Comparison of ENCODE assay signal across 15 cellular contexts in the genomic region with DNA sequence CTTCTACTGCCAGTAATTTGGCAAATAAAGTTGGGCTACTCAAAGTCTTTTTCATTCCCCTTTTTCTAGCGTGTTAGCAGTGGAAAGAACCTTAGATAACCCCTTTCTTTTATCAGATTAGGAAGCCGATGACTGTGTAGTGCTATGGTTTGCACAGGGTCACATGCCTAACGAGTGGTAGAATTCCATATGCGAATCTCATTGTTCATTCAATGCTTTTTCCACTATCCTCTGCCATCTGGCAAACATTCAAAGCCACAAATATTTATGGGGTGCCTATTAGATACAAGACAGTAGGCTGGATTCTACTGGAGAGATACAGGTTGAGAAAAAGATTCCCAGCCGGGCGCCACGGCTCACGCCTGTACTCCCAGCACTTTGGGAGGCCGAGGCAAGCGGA. TPM values are rescaled to one million over a fixed set of nuclear protein-coding genes. Genes with fewer than 3 reads are reported as not detected.
DNase-seq lines count a peak whose midpoint lies in the region; ATAC-seq and TF ChIP-seq lines count a peak whose summit lies in the region.
"Had no signal": no experiment of that assay in that cellular context is flagged by ENCODE, and none has a peak within 500 bp of the region (broad histone marks: within the 10 kb centered on the region; RNA-seq: fewer than 3 reads in every experiment).

No MANE protein-coding gene starts in this region.

- H3K4me3 Mint-ChIP-seq in stimulated activated naive CD8-positive, alpha-beta T cell treated with anti-CD3 and anti-CD28 coated beads, Interleukin-15, amount 100 ng/mL, for 72 hours, result no peak overlapping the region
- H3K4me3 Mint-ChIP-seq: activated naive CD4-positive, alpha-beta T cell treated with anti-CD3 and anti-CD28 coated beads, Interleukin-2, amount 10 ng/mL, durations not matched to agents 7 days and 5 days; nephron had no signal

- TF ChIP-seq POLR2A in breast epithelium (IDR thresholded peaks at IDR 0.05), result no peak

- H3K9me3 Mint-ChIP-seq in stimulated activated naive CD8-positive, alpha-beta T cell treated with anti-CD3 and anti-CD28 coated beads, Interleukin-15, amount 100 ng/mL, for 72 hours, result peaks cover 0 to 7% of the 10 kb centered on the region in 2 donors
- H3K9me3 Mint-ChIP-seq: activated naive CD4-positive, alpha-beta T cell treated with anti-CD3 and anti-CD28 coated beads, Interleukin-2, amount 10 ng/mL, durations not matched to agents 7 days and 5 days; nephron had no signal

- no peak overlapping the region for H3K27ac Mint-ChIP-seq in stimulated activated naive CD8-positive, alpha-beta T cell treated with anti-CD3 and anti-CD28 coated beads, Interleukin-15, amount 100 ng/mL, for 72 hours
- H3K27ac Mint-ChIP-seq: activated naive CD4-positive, alpha-beta T cell treated with anti-CD3 and anti-CD28 coated beads, Interleukin-2, amount 10 ng/mL, durations not matched to agents 7 days and 5 days; nephron had no signal

- TF ChIP-seq CTCF in mammary epithelial cell (conservative IDR thresholded peaks at IDR 0.05 in 1 of 2, IDR thresholded peaks at IDR 0.05 in 1 of 2; ENCODE audit: extremely low read depth in 1 of 2, insufficient read depth in 1 of 2, low read depth in 1 of 2, low read length in 2 of 2) (no peak), breast epithelium (IDR thresholded peaks at IDR 0.05) (no peak), SK-N-SH (IDR thresholded peaks at IDR 0.05) (no peak)

- H3K4me2 ChIP-seq in mammary epithelial cell (ENCODE audit: insufficient read depth, low read depth, low read length), result no peak overlapping the region
- H3K4me2 ChIP-seq in SK-N-SH, result no peak overlapping the region

- CTCF ChIA-PET in mammary epithelial cell (lab: Charles Lee; ENCODE audit: low non-redundant PET), result no interaction called here
- CTCF ChIA-PET in SK-N-SH (lab: Yijun Ruan, JAX), result interaction anchor here (1.2 to 1.7 kb wide), 2 partner anchors 36 to 50 kb away, joined by 4 to 5 read pairs; no protein-coding TSS in a partner anchor

- intact Hi-C loops in mammary epithelial cell (cut with micrococcal nuclease) (no loop called here), breast epithelium (cut with DNase I; ENCODE audit: low total_unique reads) (no loop called here), aorta (cut with DNase I) (no loop called here)

- H3K36me3 ChIP-seq in mammary epithelial cell (ENCODE audit: insufficient read depth, low read length) (no peaks in the 10 kb centered on the region), breast epithelium (no peaks in the 10 kb centered on the region), SK-N-SH (replicated peaks in 1 of 2; ENCODE audit: control insufficient read depth in 1 of 2, insufficient read depth in 2 of 2, low read length in 1 of 2) (no peaks in the 10 kb centered on the region), aorta (ENCODE audit: control insufficient read depth in 1 of 2, insufficient read depth in 2 of 2, low read length in 1 of 2) (no peaks in the 10 kb centered on the region)
- H3K36me3 ChIP-seq: thyroid gland had no signal

- no peaks in the 10 kb centered on the region for H3K4me1 Mint-ChIP-seq in stimulated activated naive CD8-positive, alpha-beta T cell treated with anti-CD3 and anti-CD28 coated beads, Interleukin-15, amount 100 ng/mL, for 72 hours
- H3K4me1 Mint-ChIP-seq: activated naive CD4-positive, alpha-beta T cell treated with anti-CD3 and anti-CD28 coated beads, Interleukin-2, amount 10 ng/mL, durations not matched to agents 7 days and 5 days; nephron had no signal

- no peaks in the 10 kb centered on the region for H3K79me2 ChIP-seq in mammary epithelial cell (ENCODE audit: insufficient read depth, low read length)
- H3K79me2 ChIP-seq in SK-N-SH (ENCODE audit: insufficient read depth), result no peaks in the 10 kb centered on the region

- POLR2A ChIA-PET in SK-N-SH (lab: Yijun Ruan, JAX), result interaction anchor here (1.4 kb wide), 1 partner anchor 15 kb away, joined by 3 read pairs; no protein-coding TSS in a partner anchor

- peaks cover 30% of the 10 kb centered on the region for H3K27me3 Mint-ChIP-seq in stimulated activated naive CD8-positive, alpha-beta T cell treated with anti-CD3 and anti-CD28 coated beads, Interleukin-15, amount 100 ng/mL, for 72 hours

- H3F3A ChIP-seq in SK-N-SH (replicated peaks; ENCODE audit: insufficient read depth), result peaks cover 15% of the 10 kb centered on the region

- no TSS peak for BruUV-seq in mammary epithelial cell (replicated peaks; lab: Mats Ljungman, UMichigan)

- TF ChIP-seq RAD21 in SK-N-SH (IDR thresholded peaks at IDR 0.05; ENCODE audit: low read length), result no peak

- no peaks in the 10 kb centered on the region for H3K9me2 ChIP-seq in SK-N-SH

- H3K27ac ChIP-seq in mammary epithelial cell (ENCODE audit: insufficient read depth, low read depth, low read length), result no peak overlapping the region
- peak overlapping the region in 1 of 2 donors; percentile 10 for H3K27ac ChIP-seq in breast epithelium
- peak overlapping the region; percentile 61 to 75; a peak in 3 of 4 replicates for H3K27ac ChIP-seq in SK-N-SH (ENCODE audit: low read depth in 2 of 2, low read length in 1 of 2)
- H3K27ac ChIP-seq in aorta (ENCODE audit: low read depth in 1 of 2, low read length in 2 of 2), result no peak overlapping the region
- H3K27ac ChIP-seq: thyroid gland had no signal

- H3K4me1 ChIP-seq in mammary epithelial cell (ENCODE audit: insufficient read depth, low read length) (peaks cover 24% of the 10 kb centered on the region), breast epithelium (no peaks in the 10 kb centered on the region), SK-N-SH (ENCODE audit: control insufficient read depth in 1 of 2, insufficient read depth in 2 of 2, low read depth in 1 of 2, low read length in 1 of 2) (peaks cover 8 to 16% of the 10 kb centered on the region in 2 experiments; a peak in 3 of 4 replicates), aorta (ENCODE audit: control insufficient read depth in 1 of 2, insufficient read depth in 2 of 2, low read length in 2 of 2) (no peaks in the 10 kb centered on the region)
- H3K4me1 ChIP-seq: thyroid gland had no signal

- H3K4me3 ChIP-seq in mammary epithelial cell (replicated peaks in 1 of 3; ENCODE audit: insufficient read depth in 1 of 3, low read depth in 2 of 3, low read length in 3 of 3) (no peak overlapping the region), breast epithelium (no peak overlapping the region), SK-N-SH (ENCODE audit: low read depth in 2 of 2, low read length in 1 of 2) (no peak overlapping the region), aorta (ENCODE audit: low read length in 2 of 2) (no peak overlapping the region)
- H3K4me3 ChIP-seq: GM12878, thyroid gland had no signal

- no peak overlapping the region for H2AFZ ChIP-seq in mammary epithelial cell (ENCODE audit: low read depth, low read length)
- peak overlapping the region; percentile 64 for H2AFZ ChIP-seq in SK-N-SH (ENCODE audit: low read depth)

- in situ Hi-C loops in mammary epithelial cell (cut with MboI; ENCODE audit: low sequenced_read_pairs in 2 of 2), result loop anchor here in 1 of 2 donors (25.0 kb wide), 1 partner anchor 339 kb away; no protein-coding TSS in a partner anchor

- dilution Hi-C loops in mammary epithelial cell (cut with HindIII; ENCODE audit: low sequenced_read_pairs), result no loop called here

- no peaks in the 10 kb centered on the region for H4K20me1 ChIP-seq in mammary epithelial cell (ENCODE audit: insufficient read depth, low read length)
- no peaks in the 10 kb centered on the region for H4K20me1 ChIP-seq in SK-N-SH (ENCODE audit: insufficient read depth)

- H3K9me3 ChIP-seq in mammary epithelial cell (replicated peaks; ENCODE audit: insufficient read depth, low read length), result no peaks in the 10 kb centered on the region
- H3K9me3 ChIP-seq in breast epithelium, result no peaks in the 10 kb centered on the region
- H3K9me3 ChIP-seq in SK-N-SH, result no peaks in the 10 kb centered on the region
- H3K9me3 ChIP-seq in aorta (ENCODE audit: control insufficient read depth, low read length), result no peaks in the 10 kb centered on the region
- H3K9me3 ChIP-seq: thyroid gland had no signal

- 2% methylated on average over 10 of the region's 10 CpGs for WGBS in mammary epithelial cell (ENCODE audit: low coverage, missing lambda C conversion rate)
- 21% methylated on average over 10 of the region's 10 CpGs for WGBS in SK-N-SH (ENCODE audit: low lambda C conversion rate)
- 82 to 84% methylated on average over 10 of the region's 10 CpGs for WGBS in aorta, 2 donors

- H3K9ac ChIP-seq in mammary epithelial cell (ENCODE audit: insufficient read depth, low read length), result no peak overlapping the region
- peak overlapping the region; percentile 39; the same call in 1 of the 2 replicates for H3K9ac ChIP-seq in SK-N-SH

- H3K27me3 ChIP-seq in mammary epithelial cell (ENCODE audit: insufficient read depth, low read length) (no peaks in the 10 kb centered on the region), breast epithelium (no peaks in the 10 kb centered on the region), SK-N-SH (ENCODE audit: insufficient read depth) (no peaks in the 10 kb centered on the region), aorta (ENCODE audit: control insufficient read depth in 1 of 2, insufficient read depth in 2 of 2, low read length in 1 of 2) (no peaks in the 10 kb centered on the region)
- H3K27me3 ChIP-seq: thyroid gland had no signal

- DNase-seq in mammary epithelial cell (peak; percentile 87), breast epithelium (ENCODE audit: low spot score in 2 of 2) (no peak), SK-N-SH (no peak), fibroblast of the conjunctiva (ENCODE audit: low read depth) (peak; percentile 47), NCI-H345 treated with DMSO at 0.1 percent for 48 hours (lab: John Stamatoyannopoulos, UW; ENCODE audit: unreplicated experiment) (no peak), aorta (no peak), NK-92 (lab: John Stamatoyannopoulos, UW; ENCODE audit: unreplicated experiment) (no peak)
- no peak for DNase-seq in stimulated activated naive CD8-positive, alpha-beta T cell treated with anti-CD3 and anti-CD28 coated beads, Interleukin-15, amount 100 ng/mL, for 72 hours
- DNase-seq: activated naive CD4-positive, alpha-beta T cell treated with anti-CD3 and anti-CD28 coated beads, Interleukin-2, amount 10 ng/mL, durations not matched to agents 7 days and 5 days; left colon; NCI-H345; T-helper 9 cell; thyroid gland had no signal

- no peak for ATAC-seq in aorta (ENCODE audit: low FRiP score)
- no peak for ATAC-seq in stimulated activated naive CD8-positive, alpha-beta T cell treated with anti-CD3 and anti-CD28 coated beads, Interleukin-15, amount 100 ng/mL, for 72 hours
- ATAC-seq: GM12878, left colon had no signal

- TF ChIP-seq EP300 in SK-N-SH (IDR thresholded peaks at IDR 0.05; ENCODE audit: borderline replicate concordance in 1 of 2, low read depth in 1 of 2, low read length in 1 of 2), result peak; percentile 54 to 88; a peak in 3 of 4 replicates

RNA-seq across cellular contexts. Expression of a gene that starts 14.9 kb away (rescaled TPM):
- total RNA-seq in mammary epithelial cell (10 to 100 TPM; 16.3 to 37.5 TPM), breast epithelium (10 to 100 TPM in 2 of 3 donors, 1 to 10 TPM in 1; 6.9 to 19.7 (median 18.1) TPM), aorta (10 to 100 TPM; 11.4 to 42.2 TPM)
- polyA plus RNA-seq in mammary epithelial cell (21.0 TPM), SK-N-SH (2012; rRNA removed) (46.2 and 52.9 TPM in 2 replicates), aorta (10 to 100 TPM in 1 of 2 donors, 1 to 10 TPM in 1; 7.4 to 11.5 TPM)
- polyA minus RNA-seq in mammary epithelial cell, result 11.8 TPM
- 33.8 and 39.1 TPM in 2 replicates for polyA plus RNA-seq in SK-N-SH (2012; cell fraction: cytosol; rRNA removed)
- 64.9 and 69.1 TPM in 2 replicates for polyA plus RNA-seq in SK-N-SH (2012; cell fraction: nucleus; rRNA removed)

RNA-seq across cellular contexts. Expression of a gene that starts 39.9 kb away (rescaled TPM):
- total RNA-seq in mammary epithelial cell (10 to 100 TPM; 20.4 to 46.3 TPM), breast epithelium (10 to 100 TPM; 12.8 to 23.4 (median 15.2) TPM), aorta (10 to 100 TPM; 22.0 to 23.9 TPM)
- polyA plus RNA-seq in mammary epithelial cell (18.0 TPM), SK-N-SH (2012; rRNA removed) (7.0 and 9.7 TPM in 2 replicates), aorta (10 to 100 TPM in 1 of 2 donors, 1 to 10 TPM in 1; 3.8 to 14.8 TPM)
- polyA minus RNA-seq in mammary epithelial cell, result 32.5 TPM
- polyA plus RNA-seq in SK-N-SH (2012; cell fraction: cytosol; rRNA removed), result 7.1 and 8.3 TPM in 2 replicates
- polyA plus RNA-seq in SK-N-SH (2012; cell fraction: nucleus; rRNA removed), result 5.1 and 6.4 TPM in 2 replicates

RNA-seq across cellular contexts. Expression of a gene that starts 51.0 kb away (rescaled TPM):
- 10 to 100 TPM; 40.8 to 47.2 TPM for total RNA-seq in mammary epithelial cell
- polyA plus RNA-seq in mammary epithelial cell, result 20.6 TPM
- 37.3 TPM for polyA minus RNA-seq in mammary epithelial cell
- total RNA-seq in breast epithelium, result 10 to 100 TPM; 20.2 to 33.7 (median 25.6) TPM
- polyA plus RNA-seq in SK-N-SH (2012; rRNA removed), result 11.6 and 16.1 TPM in 2 replicates
- 13.5 and 14.6 TPM in 2 replicates for polyA plus RNA-seq in SK-N-SH (2012; cell fraction: cytosol; rRNA removed)
- 12.7 and 16.4 TPM in 2 replicates for polyA plus RNA-seq in SK-N-SH (2012; cell fraction: nucleus; rRNA removed)
- total RNA-seq in aorta, result 10 to 100 TPM; 19.6 to 21.4 TPM
- polyA plus RNA-seq in aorta, result 10 to 100 TPM in 1 of 2 donors, 1 to 10 TPM in 1; 6.8 to 11.0 TPM

Comparison
In these comparisons a context has a peak if more than half of its experiments do, and no peak if none do; other contexts are left out.
1. DNase-seq: peak in mammary epithelial cell (single experiment) and fibroblast of the conjunctiva (single experiment); none in breast epithelium (0 of 2), SK-N-SH (single experiment), NCI-H345 treated with DMSO at 0.1 percent for 48 hours (single experiment), aorta (0 of 2), stimulated activated naive CD8-positive, alpha-beta T cell treated with anti-CD3 and anti-CD28 coated beads, Interleukin-15, amount 100 ng/mL, for 72 hours (0 of 2) and NK-92 (single experiment).
2. H3K27ac ChIP-seq: peak in SK-N-SH (2 of 2); none in mammary epithelial cell (single experiment) and aorta (0 of 2).